In genomic region chr11:65421204-65422103, GRCh38 we compare ENCODE assay signal across 1 cellular context.
TF ChIP-seq lines count a peak whose summit lies in the region.

No MANE protein-coding gene starts in this region.

TF ChIP-seq in HEK293, 187 proteins besides CTCF, POLR2A, EP300 and RAD21 (continued from another document):
- TF ChIP-seq ZNF354C (tag by site-specific recombination; IDR thresholded peaks at IDR 0.05; ENCODE audit: borderline replicate concordance, low read depth) (no peak), ZBTB48 (tag by site-specific recombination; IDR thresholded peaks at IDR 0.05) (peak; percentile 74), PRDM10 (tag by site-specific recombination; IDR thresholded peaks at IDR 0.05) (peak; percentile 61), ZNF10 (tag by site-specific recombination; IDR thresholded peaks at IDR 0.05) (peak; percentile 87), ZNF19 (tag by site-specific recombination; IDR thresholded peaks at IDR 0.05; ENCODE audit: low read depth) (no peak), IKZF3 (tag by site-specific recombination; IDR thresholded peaks at IDR 0.05) (peak; percentile 88), OVOL3 (tag by site-specific recombination; IDR thresholded peaks at IDR 0.05) (no peak), PRDM4 (tag by site-specific recombination; IDR thresholded peaks at IDR 0.05) (0 out of 2 replicates have a peak, but pooled peaks have one; percentile 42), KLF9 (tag by site-specific recombination; IDR thresholded peaks at IDR 0.05; ENCODE audit: low read depth) (peak; percentile 41; the same call in 1 of the 2 replicates), ZNF394 (tag by site-specific recombination; IDR thresholded peaks at IDR 0.05; ENCODE audit: borderline replicate concordance) (peak; percentile 69; the same call in 1 of the 2 replicates), ZNF324 (tag by site-specific recombination; IDR thresholded peaks at IDR 0.05) (peak; percentile 29; the same call in 1 of the 2 replicates), ZNF518A (tag by site-specific recombination; conservative IDR thresholded peaks at IDR 0.05; ENCODE audit: low read depth) (no peak), ZNF24 (tag by site-specific recombination; IDR thresholded peaks at IDR 0.05) (peak; percentile 72), ZBTB10 (tag by site-specific recombination; IDR thresholded peaks at IDR 0.05) (peak; percentile 80)
